Comparison of ENCODE assay signal across 8 cellular contexts in the genomic region with DNA sequence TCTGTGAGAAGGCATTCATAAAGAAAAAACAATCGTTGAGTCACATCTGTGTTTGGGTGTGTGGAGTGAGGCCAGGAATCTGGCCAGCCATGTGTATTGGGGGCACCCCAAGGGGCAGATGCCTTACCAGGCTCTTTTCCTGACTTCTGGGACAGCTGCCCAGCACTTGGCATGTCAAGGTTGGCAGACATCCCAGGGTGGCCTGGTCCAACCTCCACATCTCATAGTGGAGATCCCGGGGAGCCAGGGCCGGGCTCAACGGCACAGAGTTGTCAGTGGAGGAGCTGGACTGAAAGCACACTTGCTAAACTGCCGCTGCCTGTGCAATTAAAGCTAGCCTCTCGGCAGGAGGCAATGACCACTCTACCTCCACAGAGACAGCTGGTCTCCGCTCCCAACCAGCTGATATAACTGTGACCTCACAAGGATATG.
DNase-seq lines count a peak whose midpoint lies in the region; ATAC-seq and TF ChIP-seq lines count a peak whose summit lies in the region.

No MANE protein-coding gene starts in this region.

- TF ChIP-seq POLR2A in NB4 (IDR thresholded peaks at IDR 0.05; ENCODE audit: extremely low read depth, insufficient read length), result no peak

- no peaks in the 10 kb centered on the region for H3K36me3 ChIP-seq in stomach smooth muscle (ENCODE audit: control insufficient read depth in 2 of 2, insufficient read depth in 2 of 2, low read length in 2 of 2)

- DNase-seq in NB4 (ENCODE audit: low read depth), result peak; percentile 87
- peak; percentile 87 for DNase-seq in astrocyte of the hippocampus (ENCODE audit: low read depth, low spot score)
- peak; percentile 68 to 88 (median 87) for DNase-seq in right cardiac atrium
- no peak for DNase-seq in AML-193 (lab: John Stamatoyannopoulos, UW)
- no peak for DNase-seq in SK-N-DZ (ENCODE audit: low spot score)

- ATAC-seq in right cardiac atrium (peak; percentile 81 to 87), GM21717 (IDR thresholded peaks at IDR 0.05; ENCODE audit: unreplicated experiment) (no peak), GM21423 (IDR thresholded peaks at IDR 0.05; ENCODE audit: unreplicated experiment) (no peak)

- H3K9ac ChIP-seq in stomach smooth muscle (ENCODE audit: low read length in 2 of 2), result no peak overlapping the region

- intact Hi-C loops in right cardiac atrium (cut with DNase I), result loop anchor here in 1 of 4 donors (10.0 kb wide), 1 partner anchor 61 kb away; no protein-coding TSS in a partner anchor

- TF ChIP-seq CTCF in NB4 (IDR thresholded peaks at IDR 0.05; ENCODE audit: low read depth, low read length), result no peak

- peaks cover 14% of the 10 kb centered on the region for H3K4me1 ChIP-seq in right cardiac atrium (ENCODE audit: control insufficient read depth, insufficient read depth, low read length)
- H3K4me1 ChIP-seq in stomach smooth muscle (ENCODE audit: control insufficient read depth, insufficient read depth, low read length), result peaks cover 22% of the 10 kb centered on the region

- H3K27ac ChIP-seq in right cardiac atrium (ENCODE audit: low read length) (peak overlapping the region; percentile 13), stomach smooth muscle (ENCODE audit: low read length) (peak overlapping the region; percentile 60)

- H3K4me3 ChIP-seq in NB4 (ENCODE audit: low read depth, low read length), result peak overlapping the region; percentile 10
- no peak overlapping the region for H3K4me3 ChIP-seq in right cardiac atrium (ENCODE audit: low read length)
- peak overlapping the region; percentile 20 to 29 for H3K4me3 ChIP-seq in stomach smooth muscle (ENCODE audit: low read length in 2 of 2)

- WGBS in right cardiac atrium, result 43% methylated on average over 7 of the region's 7 CpGs

- no peaks in the 10 kb centered on the region for H3K9me3 ChIP-seq in right cardiac atrium (ENCODE audit: control insufficient read depth, low read length)
- no peaks in the 10 kb centered on the region for H3K9me3 ChIP-seq in stomach smooth muscle (ENCODE audit: control insufficient read depth in 2 of 2, low read length in 2 of 2)

- H3K27me3 ChIP-seq in right cardiac atrium (ENCODE audit: control insufficient read depth, insufficient read depth), result no peaks in the 10 kb centered on the region
- H3K27me3 ChIP-seq in stomach smooth muscle (ENCODE audit: control insufficient read depth in 1 of 2, insufficient read depth in 2 of 2, low read length in 2 of 2), result no peaks in the 10 kb centered on the region

Comparison
In these comparisons a context has a peak if more than half of its experiments do, and no peak if none do; other contexts are left out.
1. DNase-seq: peak in NB4 (single experiment), astrocyte of the hippocampus (single experiment) and right cardiac atrium (3 of 3); none in AML-193 (0 of 2) and SK-N-DZ (single experiment).
2. ATAC-seq: peak in right cardiac atrium (2 of 2); none in GM21717 (single experiment) and GM21423 (single experiment).